ENCODE assay signal across 15 cellular contexts in the genomic region with DNA sequence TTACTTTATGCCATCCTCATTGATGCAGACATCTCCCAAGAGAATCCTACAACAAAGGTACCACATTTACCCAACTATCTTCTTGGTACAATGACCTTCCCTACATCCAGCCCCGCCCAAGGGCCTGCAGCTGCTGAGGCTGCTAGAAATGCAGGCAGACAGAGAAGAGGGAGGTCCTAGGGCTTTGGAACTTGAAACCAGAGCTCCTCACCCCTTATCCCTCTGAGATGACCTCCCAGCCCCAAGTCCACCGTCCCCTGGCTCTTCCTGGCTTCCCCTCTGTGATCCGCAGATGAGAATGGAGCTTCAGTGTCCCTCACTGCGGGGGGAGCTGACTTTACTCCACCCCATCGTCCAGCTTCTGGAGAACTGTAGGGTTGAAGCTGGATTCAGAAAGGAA. TPM values are rescaled to one million over a fixed set of nuclear protein-coding genes. Genes with fewer than 3 reads are reported as not detected.
DNase-seq lines count a peak whose midpoint lies in the region; ATAC-seq, FAIRE-seq and TF ChIP-seq lines count a peak whose summit lies in the region.
"Had no signal": no experiment of that assay in that cellular context is flagged by ENCODE, and none has a peak within 500 bp of the region (broad histone marks: within the 10 kb centered on the region; RNA-seq: fewer than 3 reads in every experiment).

No MANE protein-coding gene starts in this region.

- TF ChIP-seq POLR2A in K562 (conservative IDR thresholded peaks at IDR 0.05) (no peak), upper lobe of left lung (IDR thresholded peaks at IDR 0.05) (no peak)

- 26% methylated on average over 4 of the region's 5 CpGs for WGBS in K562 (ENCODE audit: insufficient coverage, low coverage, missing lambda C conversion rate)
- 61 to 62% methylated on average over 5 of the region's 5 CpGs for WGBS in upper lobe of left lung, 2 donors

- BruUV-seq in K562 (replicated peaks; lab: Mats Ljungman, UMichigan): no TSS peak

- no peak for TF ChIP-seq RAD21 in K562 (CRISPR knock-in tag; conservative IDR thresholded peaks at IDR 0.05 in 1 of 2, IDR thresholded peaks at IDR 0.05 in 1 of 2)

- POLR2A ChIA-PET in K562 (lab: Yijun Ruan, JAX): interaction anchor here (0.6 kb wide), 1 partner anchor 25 kb away, joined by 3 read pairs; no protein-coding TSS in a partner anchor

- intact Hi-C loops in activated naive CD4-positive, alpha-beta T cell treated with anti-CD3 and anti-CD28 coated beads for 36 hours (cut with micrococcal nuclease): no loop called here
- intact Hi-C loops in K562 (cut with micrococcal nuclease): no loop called here

- H3K4me1 ChIP-seq in K562 (replicated peaks in 1 of 2; ENCODE audit: control insufficient read depth in 2 of 2, insufficient read depth in 2 of 2, low read length in 2 of 2) (peaks cover 43 to 52% of the 10 kb centered on the region in 2 experiments), upper lobe of left lung (peaks cover 57 to 75% (median 68%) of the 10 kb centered on the region in 4 donors)

- DNase-seq in activated naive CD4-positive, alpha-beta T cell treated with anti-CD3 and anti-CD28 coated beads for 36 hours: no peak
- DNase-seq in activated naive CD4-positive, alpha-beta T cell (lab: John Stamatoyannopoulos, UW): no peak
- peak in 2 of 4 experiments; percentile 36 to 64 for DNase-seq in K562 (ENCODE audit: extremely low read depth in 1 of 4, low spot score in 3 of 4)
- DNase-seq in neural crest cell (ENCODE audit: low read depth, low spot score): no peak
- DNase-seq in upper lobe of left lung: no peak
- no peak for DNase-seq in NCI-H2029 treated with DMSO at 0.1 percent for 48 hours (lab: John Stamatoyannopoulos, UW)
- DNase-seq in kidney glomerular epithelial cell (lab: John Stamatoyannopoulos, UW): no peak
- DNase-seq: activated CD4-positive, alpha-beta T cell treated with anti-CD3 and anti-CD28 coated beads for 1 hour; activated naive CD4-positive, alpha-beta T cell treated with anti-CD3 and anti-CD28 coated beads, Interleukin-2, amount 50 U/mL, for 16 hours; DMS79 treated with DMSO at 0.1 percent for 48 hours; effector memory CD8-positive, alpha-beta T cell; NCI-H1092 treated with DMSO at 0.1 percent for 48 hours; NCI-H69 had no signal

- no peak overlapping the region for H3K4me3 Mint-ChIP-seq in activated naive CD4-positive, alpha-beta T cell treated with anti-CD3 and anti-CD28 coated beads for 36 hours
- H3K4me3 Mint-ChIP-seq in neural crest cell: no peak overlapping the region
- H3K4me3 Mint-ChIP-seq: effector memory CD8-positive, alpha-beta T cell had no signal

- peak overlapping the region; percentile 5 for H3K27ac Mint-ChIP-seq in activated naive CD4-positive, alpha-beta T cell treated with anti-CD3 and anti-CD28 coated beads for 36 hours
- peak overlapping the region; percentile 47 for H3K27ac Mint-ChIP-seq in neural crest cell (ENCODE audit: unreplicated experiment)
- H3K27ac Mint-ChIP-seq: effector memory CD8-positive, alpha-beta T cell had no signal

- H3K36me3 ChIP-seq in K562 (ENCODE audit: control insufficient read depth, insufficient read depth, low read length): peaks cover 4% of the 10 kb centered on the region; the same call in 2 of the 3 replicates
- H3K36me3 ChIP-seq in upper lobe of left lung: peaks cover 0 to 12% (median 3%) of the 10 kb centered on the region in 4 donors

- no peaks in the 10 kb centered on the region for H3K9me1 ChIP-seq in K562 (ENCODE audit: control insufficient read depth, insufficient read depth, low read length)

- no peak for ATAC-seq in K562
- no peak for ATAC-seq in upper lobe of left lung (ENCODE audit: low FRiP score in 2 of 2)
- no peak for ATAC-seq in HG03469 (IDR thresholded peaks at IDR 0.05; ENCODE audit: unreplicated experiment)
- ATAC-seq: effector memory CD8-positive, alpha-beta T cell had no signal

- H2AFZ ChIP-seq in K562 (ENCODE audit: low read depth, low read length): no peak overlapping the region; the same call in 1 of the 2 replicates

- H4K20me1 ChIP-seq in K562 (replicated peaks; ENCODE audit: control insufficient read depth, insufficient read depth, low read length): peaks cover 11% of the 10 kb centered on the region; the same call in 1 of the 2 replicates

- H3K9me3 Mint-ChIP-seq in activated naive CD4-positive, alpha-beta T cell treated with anti-CD3 and anti-CD28 coated beads for 36 hours: no peaks in the 10 kb centered on the region
- no peaks in the 10 kb centered on the region for H3K9me3 Mint-ChIP-seq in neural crest cell
- H3K9me3 Mint-ChIP-seq: effector memory CD8-positive, alpha-beta T cell had no signal

- no peak overlapping the region for H3K4me2 ChIP-seq in K562 (ENCODE audit: insufficient read depth, low read length)

- peaks cover 5% of the 10 kb centered on the region for H3K36me3 Mint-ChIP-seq in activated naive CD4-positive, alpha-beta T cell treated with anti-CD3 and anti-CD28 coated beads for 36 hours (ENCODE audit: low read depth)
- no peaks in the 10 kb centered on the region for H3K36me3 Mint-ChIP-seq in neural crest cell (ENCODE audit: low read depth)

- CTCF ChIA-PET in activated naive CD4-positive, alpha-beta T cell treated with anti-CD3 and anti-CD28 coated beads for 36 hours (lab: Charles Lee): interaction anchor here (0.6 to 2.9 kb wide), 5 partner anchors 8 to 1265 kb away, joined by 3 to 14 read pairs (median 4); no protein-coding TSS in a partner anchor
- CTCF ChIA-PET in K562 (lab: Yijun Ruan, JAX; ENCODE audit: low intra/inter-chr PET ratio): no interaction called here

- TF ChIP-seq CTCF in K562 (IDR thresholded peaks at IDR 0.05 in 2 of 3, conservative IDR thresholded peaks at IDR 0.05 in 1 of 3; ENCODE audit: insufficient read depth in 2 of 3, low read depth in 1 of 3, low read length in 3 of 3) (no peak), neural crest cell (conservative IDR thresholded peaks at IDR 0.05) (no peak), upper lobe of left lung (IDR thresholded peaks at IDR 0.05) (no peak)

- no peak overlapping the region for H3K4me3 ChIP-seq in K562
- H3K4me3 ChIP-seq in upper lobe of left lung: no peak overlapping the region

- no peaks in the 10 kb centered on the region for H3K27me3 Mint-ChIP-seq in activated naive CD4-positive, alpha-beta T cell treated with anti-CD3 and anti-CD28 coated beads for 36 hours (ENCODE audit: low read depth)
- H3K27me3 Mint-ChIP-seq in neural crest cell (ENCODE audit: low read depth): no peaks in the 10 kb centered on the region

- no peak for TF ChIP-seq EP300 in K562 (IDR thresholded peaks at IDR 0.05; ENCODE audit: low read length)
- no peak for TF ChIP-seq EP300 in upper lobe of left lung (IDR thresholded peaks at IDR 0.05)

- H3K4me1 Mint-ChIP-seq in activated naive CD4-positive, alpha-beta T cell treated with anti-CD3 and anti-CD28 coated beads for 36 hours (ENCODE audit: low read depth): peaks cover 47% of the 10 kb centered on the region
- H3K4me1 Mint-ChIP-seq in neural crest cell: peaks cover 25% of the 10 kb centered on the region

- peaks cover 0 to 17% of the 10 kb centered on the region in 2 experiments; a peak in 2 of 5 replicates for H3K27me3 ChIP-seq in K562 (ENCODE audit: control insufficient read depth in 2 of 2, insufficient read depth in 2 of 2, low read length in 2 of 2)
- H3K27me3 ChIP-seq in upper lobe of left lung: no peaks in the 10 kb centered on the region

- H3K27ac ChIP-seq in K562 (ENCODE audit: extremely low read depth, low read depth, low read length): no peak overlapping the region
- peak overlapping the region; percentile 94 to 100 (median 98) for H3K27ac ChIP-seq in upper lobe of left lung

- no peaks in the 10 kb centered on the region for H3K9me3 ChIP-seq in K562 (replicated peaks; ENCODE audit: control insufficient read depth, insufficient read depth, low read depth, low read length)
- no peaks in the 10 kb centered on the region for H3K9me3 ChIP-seq in upper lobe of left lung

- peaks cover 35% of the 10 kb centered on the region for H3K79me2 ChIP-seq in K562 (ENCODE audit: control insufficient read depth, insufficient read depth, low read length)

- peak overlapping the region in 1 of 2 experiments; percentile 43; a peak in 1 of 4 replicates for H3K9ac ChIP-seq in K562 (ENCODE audit: insufficient read depth in 1 of 2, low read depth in 2 of 2, low read length in 2 of 2)

- in situ Hi-C loops in K562 (cut with MboI): no loop called here

- peak; percentile 82 for FAIRE-seq in K562 (lab: Jason Lieb, UNC)

RNA-seq across cellular contexts. Expression of gene TNFRSF1A, which starts 1.6 kb away (rescaled TPM):
- total RNA-seq in activated naive CD4-positive, alpha-beta T cell treated with anti-CD3 and anti-CD28 coated beads for 36 hours: 10 to 100 TPM; 38.1 to 41.3 TPM
- 73.3 and 150 TPM in 2 replicates for total RNA-seq in K562 (2011; cell fraction: chromatin; rRNA removed; ENCODE audit: low replicate concordance)
- total RNA-seq in K562 (2011; cell fraction: nucleolus; rRNA removed): 101 and 137 TPM in 2 replicates
- 118 and 145 TPM in 2 replicates for total RNA-seq in K562 (2011; cell fraction: nucleoplasm; rRNA removed)
- total RNA-seq in K562 (2014; rRNA removed) (34.6 and 43.5 TPM in 2 replicates), K562 (2014; rRNA removed; fragmentation: Illumina TruSeq; extraction: Trizol) (18.3 and 22.0 TPM in 2 replicates), K562 (2015; rRNA removed; fragmentation: Illumina TruSeq; extraction: Trizol) (31.1 and 33.0 TPM in 2 replicates), K562 (2021) (29.8 and 37.7 TPM in 2 replicates), neural crest cell (41.5 and 47.7 TPM in 2 replicates), upper lobe of left lung (100 to 1,000 TPM; 140 to 425 (median 202) TPM)
- polyA plus RNA-seq in K562 (2011; rRNA removed) (27.2 and 30.0 TPM in 2 replicates), K562 (2014; fragmentation: Illumina TruSeq; extraction: Trizol) (38.2 and 57.7 TPM in 2 replicates), K562 (2014; fragmentation: Nextera tagmentation; extraction: Ambion mirVana) (under 1 TPM; 0.76 to 0.89 TPM), K562 (2014; rRNA removed) (22.0 and 22.5 TPM in 2 replicates)
- polyA plus RNA-seq in K562 (2011; cell fraction: cytosol; rRNA removed): 26.1 and 32.9 TPM in 2 replicates
- polyA plus RNA-seq in K562 (2011; cell fraction: nucleus; rRNA removed): 38.9 and 53.1 TPM in 2 replicates
- polyA plus RNA-seq in K562 (2012): 28.5 and 42.0 TPM in 2 replicates
- polyA minus RNA-seq in K562 (2011; rRNA and poly(A)+ RNA removed): 31.2 and 34.3 TPM in 2 replicates
- 42.9 and 43.0 TPM in 2 replicates for polyA minus RNA-seq in K562 (2011; cell fraction: cytosol; rRNA and poly(A)+ RNA removed)
- 33.1 and 33.2 TPM in 2 replicates for polyA minus RNA-seq in K562 (2011; cell fraction: nucleus; rRNA and poly(A)+ RNA removed)

RNA-seq across cellular contexts. Expression of gene SCNN1A, which starts 31.8 kb away (rescaled TPM):
- under 1 TPM; 0.20 to 0.67 TPM for total RNA-seq in activated naive CD4-positive, alpha-beta T cell treated with anti-CD3 and anti-CD28 coated beads for 36 hours
- total RNA-seq in K562 (2011; cell fraction: chromatin; rRNA removed; ENCODE audit: low replicate concordance): 0.23 and 0.32 TPM in 2 replicates
- not detected in 2 replicates for total RNA-seq in K562 (2011; cell fraction: nucleolus; rRNA removed)
- not detected in 2 replicates for total RNA-seq in K562 (2011; cell fraction: nucleoplasm; rRNA removed)
- not detected in 2 replicates for total RNA-seq in K562 (2014; rRNA removed)
- total RNA-seq in K562 (2014; rRNA removed; fragmentation: Illumina TruSeq; extraction: Trizol): not detected in 2 replicates
- not detected in 2 replicates for total RNA-seq in K562 (2015; rRNA removed; fragmentation: Illumina TruSeq; extraction: Trizol)
- total RNA-seq in K562 (2021): 0.34 and 0.49 TPM in 2 replicates
- 0.12 and 0.31 TPM in 2 replicates for polyA plus RNA-seq in K562 (2011; rRNA removed)
- 0.06 and 0.16 TPM in 2 replicates for polyA plus RNA-seq in K562 (2011; cell fraction: cytosol; rRNA removed)
- polyA plus RNA-seq in K562 (2011; cell fraction: nucleus; rRNA removed): 0.18 and 0.58 TPM in 2 replicates
- polyA plus RNA-seq in K562 (2012): 0.14 TPM in 1 of 2 replicates, not detected in the other
- polyA plus RNA-seq in K562 (2014; fragmentation: Illumina TruSeq; extraction: Trizol): 0.33 TPM in 1 of 2 replicates, not detected in the other
- under 1 TPM in 1 of 2 experiments, not detected in 1; 0.15 TPM for polyA plus RNA-seq in K562 (2014; fragmentation: Nextera tagmentation; extraction: Ambion mirVana)
- polyA plus RNA-seq in K562 (2014; rRNA removed): not detected in 2 replicates
- 0.60 TPM in 1 of 2 replicates, not detected in the other for polyA minus RNA-seq in K562 (2011; rRNA and poly(A)+ RNA removed)
- not detected in 2 replicates for polyA minus RNA-seq in K562 (2011; cell fraction: cytosol; rRNA and poly(A)+ RNA removed)
- not detected in 2 replicates for polyA minus RNA-seq in K562 (2011; cell fraction: nucleus; rRNA and poly(A)+ RNA removed)
- total RNA-seq in neural crest cell: not detected in 2 replicates
- total RNA-seq in upper lobe of left lung: 100 to 1,000 TPM; 153 to 594 (median 346) TPM
- total RNA-seq: SK-MEL-5 had no signal

RNA-seq across cellular contexts. Expression of gene PLEKHG6, which starts 33.0 kb away (rescaled TPM):
- total RNA-seq in activated naive CD4-positive, alpha-beta T cell treated with anti-CD3 and anti-CD28 coated beads for 36 hours: not detected
- 1.9 TPM in 1 of 2 replicates, not detected in the other for total RNA-seq in K562 (2011; cell fraction: chromatin; rRNA removed; ENCODE audit: low replicate concordance)
- total RNA-seq in K562 (2011; cell fraction: nucleolus; rRNA removed): 0.50 and 0.92 TPM in 2 replicates
- total RNA-seq in K562 (2011; cell fraction: nucleoplasm; rRNA removed): 0.15 and 0.29 TPM in 2 replicates
- total RNA-seq in K562 (2014; rRNA removed): 0.33 and 0.41 TPM in 2 replicates
- total RNA-seq in K562 (2014; rRNA removed; fragmentation: Illumina TruSeq; extraction: Trizol): 0.19 and 0.29 TPM in 2 replicates
- not detected in 2 replicates for total RNA-seq in K562 (2015; rRNA removed; fragmentation: Illumina TruSeq; extraction: Trizol)
- 0.86 and 1.2 TPM in 2 replicates for total RNA-seq in K562 (2021)
- polyA plus RNA-seq in K562 (2011; rRNA removed): 0.28 and 0.38 TPM in 2 replicates
- polyA plus RNA-seq in K562 (2011; cell fraction: cytosol; rRNA removed): 1.0 and 5.3 TPM in 2 replicates
- polyA plus RNA-seq in K562 (2011; cell fraction: nucleus; rRNA removed): 0.24 and 0.26 TPM in 2 replicates
- polyA plus RNA-seq in K562 (2012): 0.35 and 0.84 TPM in 2 replicates
- polyA plus RNA-seq in K562 (2014; fragmentation: Illumina TruSeq; extraction: Trizol): 0.18 and 0.42 TPM in 2 replicates
- polyA plus RNA-seq in K562 (2014; fragmentation: Nextera tagmentation; extraction: Ambion mirVana): not detected
- 0.22 and 0.54 TPM in 2 replicates for polyA plus RNA-seq in K562 (2014; rRNA removed)
- 0.09 and 0.18 TPM in 2 replicates for polyA minus RNA-seq in K562 (2011; rRNA and poly(A)+ RNA removed)
- not detected in 2 replicates for polyA minus RNA-seq in K562 (2011; cell fraction: cytosol; rRNA and poly(A)+ RNA removed)
- polyA minus RNA-seq in K562 (2011; cell fraction: nucleus; rRNA and poly(A)+ RNA removed): 0.33 and 0.81 TPM in 2 replicates
- total RNA-seq in neural crest cell: 0.47 and 0.55 TPM in 2 replicates
- total RNA-seq in upper lobe of left lung: 1 to 10 TPM in 5 of 6 donors, not detected in 1; 1.1 to 4.8 (median 2.1) TPM
- total RNA-seq: SK-MEL-5 had no signal

RNA-seq across cellular contexts. Expression of gene LTBR, which starts 40.4 kb away (rescaled TPM):
- 1 to 10 TPM; 2.1 to 3.1 TPM for total RNA-seq in activated naive CD4-positive, alpha-beta T cell treated with anti-CD3 and anti-CD28 coated beads for 36 hours
- 66.4 and 105 TPM in 2 replicates for total RNA-seq in K562 (2011; cell fraction: chromatin; rRNA removed; ENCODE audit: low replicate concordance)
- 71.7 and 95.4 TPM in 2 replicates for total RNA-seq in K562 (2011; cell fraction: nucleolus; rRNA removed)
- total RNA-seq in K562 (2011; cell fraction: nucleoplasm; rRNA removed): 76.0 and 142 TPM in 2 replicates
- total RNA-seq in K562 (2014; rRNA removed) (43.2 and 68.2 TPM in 2 replicates), K562 (2014; rRNA removed; fragmentation: Illumina TruSeq; extraction: Trizol) (16.5 and 20.4 TPM in 2 replicates), K562 (2015; rRNA removed; fragmentation: Illumina TruSeq; extraction: Trizol) (31.9 and 35.3 TPM in 2 replicates), K562 (2021) (65.0 and 67.2 TPM in 2 replicates), neural crest cell (1.6 and 1.7 TPM in 2 replicates), upper lobe of left lung (100 to 1,000 TPM in 5 of 6 donors, 10 to 100 TPM in 1; 84.9 to 207 (median 150) TPM)
- polyA plus RNA-seq in K562 (2011; rRNA removed) (15.4 and 28.2 TPM in 2 replicates), K562 (2014; fragmentation: Illumina TruSeq; extraction: Trizol) (61.8 and 69.0 TPM in 2 replicates), K562 (2014; fragmentation: Nextera tagmentation; extraction: Ambion mirVana) (1 to 10 TPM in 1 of 2 experiments, under 1 TPM in 1; 0.96 to 1.7 TPM), K562 (2014; rRNA removed) (46.6 and 54.1 TPM in 2 replicates)
- 23.6 and 45.6 TPM in 2 replicates for polyA plus RNA-seq in K562 (2011; cell fraction: cytosol; rRNA removed)
- 43.1 and 75.7 TPM in 2 replicates for polyA plus RNA-seq in K562 (2011; cell fraction: nucleus; rRNA removed)
- 42.3 and 70.3 TPM in 2 replicates for polyA plus RNA-seq in K562 (2012)
- polyA minus RNA-seq in K562 (2011; rRNA and poly(A)+ RNA removed): 9.9 and 11.4 TPM in 2 replicates
- 17.1 and 33.1 TPM in 2 replicates for polyA minus RNA-seq in K562 (2011; cell fraction: cytosol; rRNA and poly(A)+ RNA removed)
- polyA minus RNA-seq in K562 (2011; cell fraction: nucleus; rRNA and poly(A)+ RNA removed): 18.0 and 21.8 TPM in 2 replicates

Comparison
In these comparisons a context has a peak if more than half of its experiments do, and no peak if none do; other contexts are left out.
1. RNA of gene SCNN1A, which starts 31.8 kb away (total RNA-seq): 153 to 594 TPM in upper lobe of left lung; 0.20 to 0.67 TPM in activated naive CD4-positive, alpha-beta T cell treated with anti-CD3 and anti-CD28 coated beads for 36 hours, not detected in neural crest cell and 0.23 to 0.49 TPM in K562; every median in the first group is over 10 times any median in the second.